In genomic region chr14:93954516-93954830, GRCh38 we compare ENCODE assay signal across 20 cellular contexts. TPM values are rescaled to one million over a fixed set of nuclear protein-coding genes. Genes with fewer than 3 reads are reported as not detected.
DNase-seq lines count a peak whose midpoint lies in the region; ATAC-seq, FAIRE-seq and TF ChIP-seq lines count a peak whose summit lies in the region.
"Had no signal": no experiment of that assay in that cellular context is flagged by ENCODE, and none has a peak within 500 bp of the region (broad histone marks: within the 10 kb centered on the region; RNA-seq: fewer than 3 reads in every experiment).

No MANE protein-coding gene starts in this region.

- H3K27ac Mint-ChIP-seq in activated B cell treated with CpG ODN at 0.5 μM for 24 hours = peak overlapping the region; percentile 76

- H3K36me3 Mint-ChIP-seq in activated B cell treated with CpG ODN at 0.5 μM for 24 hours (ENCODE audit: low read depth) = no peaks in the 10 kb centered on the region

- ATAC-seq in heart right ventricle = no peak
- ATAC-seq in Right ventricle myocardium superior (ENCODE audit: poor library complexity) = no peak
- ATAC-seq in activated B cell treated with CpG ODN at 0.5 μM for 24 hours (ENCODE audit: low read depth) = no peak
- no peak for ATAC-seq in left ventricle myocardium superior
- ATAC-seq in left lobe of liver = no peak
- ATAC-seq: foreskin keratinocyte, K562 had no signal

- TF ChIP-seq CTCF in heart right ventricle (IDR thresholded peaks at IDR 0.05) (no peak), activated B cell treated with CpG ODN at 0.5 μM for 24 hours (IDR thresholded peaks at IDR 0.05) (no peak), foreskin fibroblast (IDR thresholded peaks at IDR 0.05; ENCODE audit: low read depth, low read length) (no peak)

- POLR2A ChIA-PET in activated B cell treated with CpG ODN at 0.5 μM for 24 hours (lab: Charles Lee) = interaction anchor here (7.2 kb wide), 1 partner anchor 16 kb away, joined by 133 read pairs; no protein-coding TSS in a partner anchor

- CTCF ChIA-PET in activated B cell treated with CpG ODN at 0.5 μM for 24 hours (lab: Charles Lee) = interaction anchor here (3.3 to 12.0 kb wide), 2 partner anchors 16 kb away, joined by 16 to 126 read pairs; no protein-coding TSS in a partner anchor

- peaks cover 0 to 4% (median 0%) of the 10 kb centered on the region in 7 donors for H3K27me3 ChIP-seq in heart right ventricle
- no peaks in the 10 kb centered on the region for H3K27me3 ChIP-seq in stomach smooth muscle (ENCODE audit: control insufficient read depth in 1 of 2, insufficient read depth in 2 of 2, low read length in 2 of 2)
- H3K27me3 ChIP-seq: dorsolateral prefrontal cortex, vagina had no signal

- H3K4me1 Mint-ChIP-seq in activated B cell treated with CpG ODN at 0.5 μM for 24 hours = peaks cover 63% of the 10 kb centered on the region

- H3K4me3 ChIP-seq in heart right ventricle (peak overlapping the region in 1 of 10 donors; percentile 37), stomach smooth muscle (ENCODE audit: low read length in 2 of 2) (no peak overlapping the region), foreskin fibroblast (ENCODE audit: low read depth in 1 of 2, low read length in 2 of 2) (no peak overlapping the region)
- H3K4me3 ChIP-seq: dorsolateral prefrontal cortex, K562, prostate gland, vagina had no signal

- peak overlapping the region; percentile 75 for H3K4me3 Mint-ChIP-seq in activated B cell treated with CpG ODN at 0.5 μM for 24 hours

- no peak overlapping the region for H3K9ac ChIP-seq in stomach smooth muscle (ENCODE audit: low read length in 2 of 2)

- WGBS in heart right ventricle, 2 donors = 64 to 67% methylated on average over 4 of the region's 4 CpGs

- peak overlapping the region in 8 of 10 donors; percentile 29 to 91 (median 78) for H3K27ac ChIP-seq in heart right ventricle
- peak overlapping the region; percentile 76 for H3K27ac ChIP-seq in stomach smooth muscle (ENCODE audit: low read length)
- H3K27ac ChIP-seq: foreskin keratinocyte, prostate gland, vagina had no signal

- no peak for FAIRE-seq in frontal cortex (lab: Jason Lieb, UNC)
- FAIRE-seq: astrocyte, K562 had no signal

- H3K36me3 ChIP-seq in heart right ventricle (peaks cover 0 to 56% (median 8%) of the 10 kb centered on the region in 9 donors), stomach smooth muscle (ENCODE audit: control insufficient read depth in 2 of 2, insufficient read depth in 2 of 2, low read length in 2 of 2) (peaks cover 38 to 40% of the 10 kb centered on the region in 2 donors)
- H3K36me3 ChIP-seq: prostate gland, vagina had no signal

- no peaks in the 10 kb centered on the region for H3K9me3 Mint-ChIP-seq in activated B cell treated with CpG ODN at 0.5 μM for 24 hours

- H3K27me3 Mint-ChIP-seq in activated B cell treated with CpG ODN at 0.5 μM for 24 hours = no peaks in the 10 kb centered on the region

- H3K4me1 ChIP-seq in heart right ventricle (peaks cover 7 to 75% (median 62%) of the 10 kb centered on the region in 9 donors), stomach smooth muscle (ENCODE audit: control insufficient read depth, insufficient read depth, low read length) (peaks cover 80% of the 10 kb centered on the region)
- H3K4me1 ChIP-seq: prostate gland had no signal

- H3K9me3 ChIP-seq in heart right ventricle (no peaks in the 10 kb centered on the region), stomach smooth muscle (ENCODE audit: control insufficient read depth in 2 of 2, low read length in 2 of 2) (no peaks in the 10 kb centered on the region)
- H3K9me3 ChIP-seq: prostate gland, vagina had no signal

- DNase-seq in heart right ventricle = no peak
- no peak for DNase-seq in Right ventricle myocardium superior
- DNase-seq in activated B cell treated with CpG ODN at 0.5 μM for 24 hours = no peak
- DNase-seq in left ventricle myocardium superior = peak; percentile 23
- no peak for DNase-seq in foreskin fibroblast
- DNase-seq in frontal cortex (ENCODE audit: low spot score in 2 of 2) = no peak
- DNase-seq in left lobe of liver (ENCODE audit: low spot score) = no peak
- DNase-seq: DMS79 treated with DMSO at 0.1 percent for 48 hours; dorsolateral prefrontal cortex; foreskin keratinocyte; islet precursor cell; NCI-H146; NCI-H510A treated with DMSO at 0.1 percent for 48 hours; stimulated activated CD4-positive, alpha-beta T cell treated with anti-CD3 and anti-CD28 coated beads, Interleukin-1b, Interleukin-23, amount 100 ng/mL, for 48 hours had no signal

- intact Hi-C loops in heart right ventricle (cut with DNase I) = no loop called here
- intact Hi-C loops in Right ventricle myocardium superior (cut with DNase I) = no loop called here
- intact Hi-C loops in activated B cell treated with CpG ODN at 0.5 μM for 24 hours (cut with micrococcal nuclease) = loop anchor here (2.0 kb wide), 1 partner anchor 16 kb away; no protein-coding TSS in a partner anchor
- intact Hi-C loops in left ventricle myocardium superior (cut with micrococcal nuclease) = no loop called here

RNA-seq across cellular contexts. Expression of gene ASB2, which starts 21.9 kb away (rescaled TPM):
- total RNA-seq in heart right ventricle (100 to 1,000 TPM in 9 of 10 donors, 10 to 100 TPM in 1; 85.7 to 253 (median 168) TPM), Right ventricle myocardium superior (297 TPM), activated B cell treated with CpG ODN at 0.5 μM for 24 hours (2.7 and 3.1 TPM in 2 replicates), left ventricle myocardium superior (268 TPM), frontal cortex (under 0.01 TPM), left lobe of liver (0.20 TPM)
- 100 to 1,000 TPM in 1 of 2 donors, 10 to 100 TPM in 1; 19.6 to 374 TPM for polyA plus RNA-seq in heart right ventricle
- total RNA-seq: foreskin keratinocyte, K562 had no signal
- polyA plus RNA-seq: K562 had no signal

RNA-seq across cellular contexts. Expression of gene FAM181A, which starts 27.3 kb away (rescaled TPM):
- total RNA-seq in heart right ventricle (not detected), Right ventricle myocardium superior (not detected), activated B cell treated with CpG ODN at 0.5 μM for 24 hours (not detected in 2 replicates), left ventricle myocardium superior (not detected), frontal cortex (2.4 TPM), left lobe of liver (not detected)
- not detected for polyA plus RNA-seq in heart right ventricle
- total RNA-seq: astrocyte, foreskin keratinocyte, K562, mucosa of gallbladder, vagina had no signal
- polyA plus RNA-seq: foreskin keratinocyte, K562 had no signal

RNA-seq across cellular contexts. Expression of gene CCDC197, which starts 42.6 kb away (rescaled TPM):
- total RNA-seq in heart right ventricle (1 to 10 TPM in 3 of 10 donors, under 1 TPM in 6, not detected in 1; 0.40 to 1.6 (median 0.75) TPM), Right ventricle myocardium superior (1.3 TPM), activated B cell treated with CpG ODN at 0.5 μM for 24 hours (not detected in 2 replicates), left ventricle myocardium superior (0.74 TPM), frontal cortex (not detected), left lobe of liver (not detected)
- 1 to 10 TPM in 1 of 2 donors, not detected in 1; 1.3 TPM for polyA plus RNA-seq in heart right ventricle
- total RNA-seq: astrocyte, foreskin keratinocyte, K562, mucosa of gallbladder, prostate gland, vagina had no signal
- polyA plus RNA-seq: foreskin keratinocyte, K562 had no signal

Comparison
In these comparisons a context has a peak if more than half of its experiments do, and no peak if none do; other contexts are left out.
1. RNA of gene ASB2, which starts 21.9 kb away (total RNA-seq): 297 TPM in Right ventricle myocardium superior (single experiment), 268 TPM in left ventricle myocardium superior (single experiment) and 85.7 to 253 TPM in heart right ventricle; 2.7 to 3.1 TPM in activated B cell treated with CpG ODN at 0.5 μM for 24 hours, 0.20 TPM in left lobe of liver (single experiment) and under 0.01 TPM in frontal cortex (single experiment); every median in the first group is over 10 times any median in the second.